Comparison of ENCODE assay signal across 24 cellular contexts in genomic region chr15:39687965-39688364, GRCh38.
DNase-seq lines count a peak whose midpoint lies in the region; ATAC-seq, FAIRE-seq and TF ChIP-seq lines count a peak whose summit lies in the region.
"Had no signal": no experiment of that assay in that cellular context is flagged by ENCODE, and none has a peak within 500 bp of the region (broad histone marks: within the 10 kb centered on the region; RNA-seq: fewer than 3 reads in every experiment).

No MANE protein-coding gene starts in this region.

- no peak for TF ChIP-seq RAD21 in K562 (CRISPR knock-in tag; conservative IDR thresholded peaks at IDR 0.05 in 1 of 2, IDR thresholded peaks at IDR 0.05 in 1 of 2)

- no peaks in the 10 kb centered on the region for H3K36me3 Mint-ChIP-seq in Caco-2 (ENCODE audit: insufficient read depth, unreplicated experiment)
- H3K36me3 Mint-ChIP-seq: CD8-positive, alpha-beta T cell had no signal

- no peak for DNase-seq in Caco-2
- no peak for DNase-seq in K562 (ENCODE audit: extremely low read depth in 1 of 4, low spot score in 3 of 4)
- no peak for DNase-seq in SKM-1 treated with dmso at 0.1 percent for 144 hours (lab: John Stamatoyannopoulos, UW; ENCODE audit: unreplicated experiment)
- DNase-seq in esophagus squamous epithelium (lab: John Stamatoyannopoulos, UW), result no peak
- DNase-seq: AML-193; CD4-positive, alpha-beta T cell; CD8-positive, alpha-beta T cell; DMS 273 treated with DMSO at 0.1 percent for 48 hours; DMS153; DMS53; DMS79; DND-41; EL; GDM1 had no signal

- peaks cover 64% of the 10 kb centered on the region for H3K4me1 ChIP-seq in Caco-2
- H3K4me1 ChIP-seq in HEK293 (ENCODE audit: control insufficient read depth, insufficient read depth, low read length), result peaks cover 5% of the 10 kb centered on the region; the same call in 1 of the 2 replicates
- peaks cover 0 to 3% of the 10 kb centered on the region in 2 experiments; a peak in 2 of 5 replicates for H3K4me1 ChIP-seq in K562 (replicated peaks in 1 of 2; ENCODE audit: control insufficient read depth in 2 of 2, insufficient read depth in 2 of 2, low read length in 2 of 2)
- peaks cover 3 to 16% (median 4%) of the 10 kb centered on the region in 3 donors for H3K4me1 ChIP-seq in esophagus squamous epithelium
- H3K4me1 ChIP-seq: A549; BLaER1 treated with 17β-estradiol and CSF1 and Interleukin-3, amounts not matched to agents 10 nM and 100 nM had no signal

- no peak for ATAC-seq in K562
- ATAC-seq in HG03175 (IDR thresholded peaks at IDR 0.05; ENCODE audit: unreplicated experiment), result no peak
- ATAC-seq: A549; CD8-positive, alpha-beta T cell; GM12878 had no signal

- no peaks in the 10 kb centered on the region for H3K27me3 ChIP-seq in Caco-2 (replicated peaks; ENCODE audit: control insufficient read depth, insufficient read depth, low read length)
- H3K27me3 ChIP-seq in K562 (ENCODE audit: control insufficient read depth in 2 of 2, insufficient read depth in 2 of 2, low read length in 2 of 2), result no peaks in the 10 kb centered on the region
- H3K27me3 ChIP-seq in esophagus squamous epithelium, result no peaks in the 10 kb centered on the region
- H3K27me3 ChIP-seq: BLaER1 treated with 17β-estradiol and CSF1 and Interleukin-3, amounts not matched to agents 10 nM and 100 nM had no signal

- H3K27ac Mint-ChIP-seq in Caco-2 (ENCODE audit: unreplicated experiment), result peak overlapping the region; percentile 64
- H3K27ac Mint-ChIP-seq: B cell; CD4-positive, alpha-beta T cell; CD8-positive, alpha-beta T cell had no signal

- no peaks in the 10 kb centered on the region for H3K9me3 Mint-ChIP-seq in Caco-2 (ENCODE audit: unreplicated experiment)
- H3K9me3 Mint-ChIP-seq: CD4-positive, alpha-beta T cell; CD8-positive, alpha-beta T cell had no signal

- H3K4me2 ChIP-seq in K562 (ENCODE audit: insufficient read depth, low read length), result no peak overlapping the region
- H3K4me2 ChIP-seq: A549; BLaER1 treated with 17β-estradiol and CSF1 and Interleukin-3, amounts not matched to agents 10 nM and 100 nM had no signal

- in situ Hi-C loops in K562 (cut with MboI), result no loop called here

- no peaks in the 10 kb centered on the region for H3K9me3 ChIP-seq in Caco-2
- no peaks in the 10 kb centered on the region for H3K9me3 ChIP-seq in HEK293 (ENCODE audit: control insufficient read depth, insufficient read depth, low read depth, low read length)
- H3K9me3 ChIP-seq in K562 (replicated peaks; ENCODE audit: control insufficient read depth, insufficient read depth, low read depth, low read length), result no peaks in the 10 kb centered on the region
- H3K9me3 ChIP-seq in esophagus squamous epithelium, result no peaks in the 10 kb centered on the region
- H3K9me3 ChIP-seq: A549; BLaER1 treated with 17β-estradiol and CSF1 and Interleukin-3, amounts not matched to agents 10 nM and 100 nM had no signal

- TF ChIP-seq POLR2A in K562 (conservative IDR thresholded peaks at IDR 0.05), result no peak
- TF ChIP-seq POLR2A in esophagus squamous epithelium (IDR thresholded peaks at IDR 0.05), result no peak

- H3K4me1 Mint-ChIP-seq in Caco-2 (ENCODE audit: low read depth, unreplicated experiment), result peaks cover 54% of the 10 kb centered on the region
- H3K4me1 Mint-ChIP-seq: B cell had no signal

- TF ChIP-seq EP300 in K562 (IDR thresholded peaks at IDR 0.05; ENCODE audit: low read length), result no peak

- TF ChIP-seq CTCF in Caco-2 (IDR thresholded peaks at IDR 0.05; ENCODE audit: insufficient read depth in 1 of 2, low read depth in 1 of 2, low read length in 1 of 2, severe bottlenecking in 1 of 2, unreplicated experiment in 1 of 2), result no peak
- no peak for TF ChIP-seq CTCF in HEK293 (tag by site-specific recombination; IDR thresholded peaks at IDR 0.05)
- no peak for TF ChIP-seq CTCF in K562 (IDR thresholded peaks at IDR 0.05 in 2 of 3, conservative IDR thresholded peaks at IDR 0.05 in 1 of 3; ENCODE audit: insufficient read depth in 2 of 3, low read depth in 1 of 3, low read length in 3 of 3)
- no peak for TF ChIP-seq CTCF in esophagus squamous epithelium (IDR thresholded peaks at IDR 0.05)

- H3K27ac ChIP-seq in HEK293 (ENCODE audit: extremely low read depth, low read depth, low read length) (no peak overlapping the region), K562 (ENCODE audit: extremely low read depth, low read depth, low read length) (no peak overlapping the region), esophagus squamous epithelium (no peak overlapping the region)
- H3K27ac ChIP-seq: 22Rv1; A549; BLaER1 treated with 17β-estradiol and CSF1 and Interleukin-3, amounts not matched to agents 10 nM and 100 nM; C4-2B had no signal

- CTCF ChIA-PET in Caco-2 (lab: Charles Lee) (interaction anchor here (1.5 kb wide), 1 partner anchor 29 kb away, joined by 4 read pairs; no protein-coding TSS in a partner anchor), HEK293 (lab: Yijun Ruan, JAX) (interaction anchor here (1.2 to 3.2 kb wide), 2 partner anchors 68 to 591 kb away, joined by 3 to 106 read pairs; no protein-coding TSS in a partner anchor), K562 (lab: Yijun Ruan, JAX; ENCODE audit: low intra/inter-chr PET ratio) (interaction anchor here (3.1 kb wide), 1 partner anchor 69 kb away, joined by 59 read pairs; no protein-coding TSS in a partner anchor)

- H3K4me3 ChIP-seq in Caco-2 (ENCODE audit: low read depth, low read length) (no peak overlapping the region), HEK293 (ENCODE audit: low read depth, low read length) (no peak overlapping the region), K562 (no peak overlapping the region), esophagus squamous epithelium (no peak overlapping the region)
- H3K4me3 ChIP-seq: A549; BLaER1 treated with 17β-estradiol and CSF1 and Interleukin-3, amounts not matched to agents 10 nM and 100 nM; GM12878 had no signal

- H3K9me1 ChIP-seq in K562 (ENCODE audit: control insufficient read depth, insufficient read depth, low read length), result no peaks in the 10 kb centered on the region

- H2AFZ ChIP-seq in K562 (ENCODE audit: low read depth, low read length), result no peak overlapping the region

- no peak for FAIRE-seq in K562 (lab: Jason Lieb, UNC)
- FAIRE-seq: A549, GM12878, GM12892, GM18507 had no signal

- POLR2A ChIA-PET in Caco-2 (lab: Charles Lee), result no interaction called here
- POLR2A ChIA-PET in HEK293 (lab: Yijun Ruan, JAX), result no interaction called here
- POLR2A ChIA-PET in K562 (lab: Yijun Ruan, JAX), result interaction anchor here (0.7 kb wide), 1 partner anchor 56 kb away, joined by 3 read pairs; no protein-coding TSS in a partner anchor

- H3K9ac ChIP-seq in K562 (ENCODE audit: insufficient read depth in 1 of 2, low read depth in 2 of 2, low read length in 2 of 2), result no peak overlapping the region
- H3K9ac ChIP-seq: BLaER1 treated with 17β-estradiol and CSF1 and Interleukin-3, amounts not matched to agents 10 nM and 100 nM had no signal

- no peaks in the 10 kb centered on the region for H4K20me1 ChIP-seq in K562 (replicated peaks; ENCODE audit: control insufficient read depth, insufficient read depth, low read length)
- H4K20me1 ChIP-seq: BLaER1 treated with 17β-estradiol and CSF1 and Interleukin-3, amounts not matched to agents 10 nM and 100 nM had no signal

- no peaks in the 10 kb centered on the region for H3K79me2 ChIP-seq in K562 (ENCODE audit: control insufficient read depth, insufficient read depth, low read length)

- WGBS in K562 (ENCODE audit: insufficient coverage, low coverage, missing lambda C conversion rate), result 11% methylated on average over 2 of the region's 2 CpGs
- 100% methylated on average over 2 of the region's 2 CpGs for whole genome bisulfite sequencing in esophagus squamous epithelium, 2 donors

- H3K4me3 Mint-ChIP-seq in Caco-2 (ENCODE audit: unreplicated experiment), result no peak overlapping the region
- H3K4me3 Mint-ChIP-seq: B cell; CD4-positive, alpha-beta T cell; CD8-positive, alpha-beta T cell had no signal

- intact Hi-C loops in Caco-2 (cut with micrococcal nuclease; ENCODE audit: unreplicated experiment), result loop anchor here (5.0 kb wide), 1 partner anchor 189 kb away; no protein-coding TSS in a partner anchor
- intact Hi-C loops in K562 (cut with micrococcal nuclease), result loop anchor here (5.0 kb wide), 1 partner anchor 244 kb away; the partner anchor contains the start of gene EIF2AK4
- intact Hi-C loops in esophagus squamous epithelium (cut with DNase I), result no loop called here

- H3K27me3 Mint-ChIP-seq in Caco-2 (ENCODE audit: insufficient read depth, unreplicated experiment), result no peaks in the 10 kb centered on the region
- H3K27me3 Mint-ChIP-seq: CD4-positive, alpha-beta T cell had no signal

- H3K36me3 ChIP-seq in Caco-2 (ENCODE audit: control insufficient read depth, insufficient read depth, low read length) (no peaks in the 10 kb centered on the region), HEK293 (ENCODE audit: control insufficient read depth in 2 of 2, insufficient read depth in 1 of 2, low read length in 2 of 2) (no peaks in the 10 kb centered on the region), K562 (ENCODE audit: control insufficient read depth, insufficient read depth, low read length) (no peaks in the 10 kb centered on the region), esophagus squamous epithelium (no peaks in the 10 kb centered on the region)
- H3K36me3 ChIP-seq: BLaER1 treated with 17β-estradiol and CSF1 and Interleukin-3, amounts not matched to agents 10 nM and 100 nM had no signal

- no TSS peak for BruUV-seq in Caco-2 (replicated peaks; lab: Mats Ljungman, UMichigan)
- no TSS peak for BruUV-seq in K562 (replicated peaks; lab: Mats Ljungman, UMichigan)

TF ChIP-seq in HEK293, 187 proteins besides CTCF, POLR2A, EP300 and RAD21 (continues in another document):
- no peak for TF ChIP-seq ZNF202 (tag by site-specific recombination; IDR thresholded peaks at IDR 0.05; ENCODE audit: borderline replicate concordance)

TF ChIP-seq in K562, 482 proteins besides CTCF, POLR2A, EP300 and RAD21 (continues in another document):
- TF ChIP-seq MNT (conservative IDR thresholded peaks at IDR 0.05), result no peak
- TF ChIP-seq PPARD (CRISPR knock-in tag; IDR thresholded peaks at IDR 0.05), result no peak
